ENCODE assay signal across 10 cellular contexts in the genomic region with DNA sequence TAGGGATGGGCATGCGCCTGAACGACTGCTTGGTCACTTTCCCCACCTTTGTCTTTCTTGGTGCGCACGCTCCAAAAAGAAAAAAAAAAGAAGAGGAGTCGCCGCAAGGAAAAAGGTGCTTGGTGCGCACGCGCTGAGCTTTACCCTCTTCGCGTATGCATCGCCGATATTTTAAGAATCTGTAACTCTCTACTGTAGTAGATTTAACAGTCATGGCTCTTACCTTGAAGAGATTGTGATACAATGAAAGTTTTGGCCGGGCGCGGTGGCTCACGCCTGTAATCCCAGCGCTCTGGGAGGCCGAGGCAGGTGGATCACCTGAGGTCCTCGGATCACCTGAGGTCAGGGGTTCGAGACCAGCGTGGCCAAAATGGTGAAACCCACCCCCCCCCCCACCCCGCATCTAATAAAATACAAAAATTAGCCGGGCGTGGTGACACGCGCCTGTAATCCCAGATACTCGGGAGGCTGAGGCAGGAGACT. TPM values are rescaled to one million over a fixed set of nuclear protein-coding genes. Genes with fewer than 3 reads are reported as not detected.
DNase-seq lines count a peak whose midpoint lies in the region; ATAC-seq and TF ChIP-seq lines count a peak whose summit lies in the region.
"Had no signal": no experiment of that assay in that cellular context is flagged by ENCODE, and none has a peak within 500 bp of the region (broad histone marks: within the 10 kb centered on the region; RNA-seq: fewer than 3 reads in every experiment).

No MANE protein-coding gene starts in this region.

- DNase-seq in MG63: no peak
- no peak for DNase-seq in dorsolateral prefrontal cortex
- DNase-seq in left lobe of liver (ENCODE audit: low spot score): no peak
- no peak for DNase-seq in LoVo (ENCODE audit: low spot score)
- no peak for DNase-seq in mucosa of gallbladder (ENCODE audit: low spot score)

- no peaks in the 10 kb centered on the region for H4K20me1 ChIP-seq in neural cell (ENCODE audit: insufficient read depth)

- no peak overlapping the region for H2AFZ ChIP-seq in neural cell (ENCODE audit: low read depth, low read length)

- intact Hi-C loops in dorsolateral prefrontal cortex (cut with DNase I): loop anchor here in 1 of 2 donors (1.0 to 2.0 kb wide), 3 partner anchors 12 to 72 kb away; partner anchors contain the start of genes SAT2 and TP53

- no peak for ATAC-seq in left lobe of liver
- no peak for ATAC-seq in HG03460 (IDR thresholded peaks at IDR 0.05; ENCODE audit: unreplicated experiment)

- H3K9ac ChIP-seq in neural cell (ENCODE audit: low read length): peak overlapping the region; percentile 61

- peak overlapping the region; percentile 69 for H3K4me3 ChIP-seq in MG63
- H3K4me3 ChIP-seq in dorsolateral prefrontal cortex: peak overlapping the region; percentile 40 to 97 (median 84)
- peak overlapping the region; percentile 64 for H3K4me3 ChIP-seq in neural cell (ENCODE audit: low read length)

- H3K27ac ChIP-seq in C4-2B: peak overlapping the region; percentile 70
- H3K27ac ChIP-seq in dorsolateral prefrontal cortex: peak overlapping the region; percentile 48 to 98 (median 92)
- peak overlapping the region; percentile 76 for H3K27ac ChIP-seq in neural cell (ENCODE audit: low read length)

- H3K36me3 ChIP-seq in MG63 (0 out of 2 replicates have a peak, but pooled peaks cover 7% of the 10 kb centered on the region), neural cell (ENCODE audit: insufficient read depth, low read length) (no peaks in the 10 kb centered on the region)

- peaks cover 40% of the 10 kb centered on the region for H3K79me2 ChIP-seq in neural cell (replicated peaks; ENCODE audit: insufficient read depth, low read length)

- no peak for TF ChIP-seq EP300 in neural cell (conservative IDR thresholded peaks at IDR 0.05; ENCODE audit: poor library complexity, severe bottlenecking)

- H3F3A ChIP-seq in neural cell (ENCODE audit: insufficient read depth, low read length, poor library complexity, severe bottlenecking): no peaks in the 10 kb centered on the region

- H3K4me2 ChIP-seq in neural cell (ENCODE audit: low read length): no peak overlapping the region

- TF ChIP-seq CTCF in C4-2B (conservative IDR thresholded peaks at IDR 0.05): no peak
- TF ChIP-seq CTCF in dorsolateral prefrontal cortex (IDR thresholded peaks at IDR 0.05 in 54 of 56, conservative IDR thresholded peaks at IDR 0.05 in 2 of 56; ENCODE audit: low read depth in 1 of 56, partially characterized antibody in 56 of 56): peak in 1 of 56 donors; percentile 14
- TF ChIP-seq CTCF in neural cell (IDR thresholded peaks at IDR 0.05; ENCODE audit: poor library complexity, severe bottlenecking): no peak

- H3K9me3 ChIP-seq in MG63 (no peaks in the 10 kb centered on the region), neural cell (ENCODE audit: low read length) (no peaks in the 10 kb centered on the region)

- H3K9me2 ChIP-seq in neural cell (ENCODE audit: insufficient read depth, low read length): no peaks in the 10 kb centered on the region

- H3K27me3 ChIP-seq in MG63: no peaks in the 10 kb centered on the region
- H3K27me3 ChIP-seq in dorsolateral prefrontal cortex: no peaks in the 10 kb centered on the region
- no peaks in the 10 kb centered on the region for H3K27me3 ChIP-seq in neural cell (ENCODE audit: insufficient read depth, low read depth, low read length)

- no peak for TF ChIP-seq RAD21 in neural cell (conservative IDR thresholded peaks at IDR 0.05)

TF ChIP-seq in neural cell, 6 proteins besides CTCF, POLR2A, EP300 and RAD21:
- TF ChIP-seq MXI1 (conservative IDR thresholded peaks at IDR 0.05; ENCODE audit: poor library complexity, severe bottlenecking) (no peak), POLR2AphosphoS5 (IDR thresholded peaks at IDR 0.05) (no peak), TAF1 (IDR thresholded peaks at IDR 0.05; ENCODE audit: low read depth) (no peak), SMC3 (conservative IDR thresholded peaks at IDR 0.05; ENCODE audit: poor library complexity) (no peak), EZH2 (IDR thresholded peaks at IDR 0.05; ENCODE audit: borderline replicate concordance, insufficient read depth, low read length, poor library complexity, severe bottlenecking) (no peak), REST (IDR thresholded peaks at IDR 0.05; ENCODE audit: borderline replicate concordance) (no peak)

RNA-seq across cellular contexts. Expression of gene FXR2, which starts 0.6 kb away (rescaled TPM):
- total RNA-seq in MG63 (2014; rRNA removed; shearing (Covaris generic); ENCODE audit: low replicate concordance): 26.8 and 49.5 TPM in 2 replicates
- total RNA-seq in dorsolateral prefrontal cortex (100 to 1,000 TPM in 1 of 120 experiments, 10 to 100 TPM in 119; 53.1 to 114 (median 73.7) TPM), left lobe of liver (19.0 TPM), mucosa of gallbladder (39.3 TPM)
- polyA plus RNA-seq in neural cell: 118 and 130 TPM in 2 replicates
- polyA minus RNA-seq in neural cell: 104 and 127 TPM in 2 replicates

RNA-seq across cellular contexts. Expression of gene SAT2, which starts 12.3 kb away (rescaled TPM):
- total RNA-seq in MG63 (2014; rRNA removed; shearing (Covaris generic); ENCODE audit: low replicate concordance): 16.0 and 20.1 TPM in 2 replicates
- 100 to 1,000 TPM in 60 of 120 experiments, 10 to 100 TPM in 60; 72.5 to 143 (median 99.8) TPM for total RNA-seq in dorsolateral prefrontal cortex
- polyA plus RNA-seq in neural cell: 303 and 330 TPM in 2 replicates
- 44.3 and 48.7 TPM in 2 replicates for polyA minus RNA-seq in neural cell
- total RNA-seq in left lobe of liver: 100 TPM
- 120 TPM for total RNA-seq in mucosa of gallbladder

RNA-seq across cellular contexts. Expression of gene SHBG, which starts 14.6 kb away (rescaled TPM):
- not detected in 2 replicates for total RNA-seq in MG63 (2014; rRNA removed; shearing (Covaris generic); ENCODE audit: low replicate concordance)
- 1 to 10 TPM in 88 of 120 experiments, under 1 TPM in 20, not detected in 12; 0.47 to 5.3 (median 1.5) TPM for total RNA-seq in dorsolateral prefrontal cortex
- 0.90 and 3.2 TPM in 2 replicates for polyA plus RNA-seq in neural cell
- 0.81 TPM in 1 of 2 replicates, not detected in the other for polyA minus RNA-seq in neural cell
- 4.6 TPM for total RNA-seq in left lobe of liver
- total RNA-seq in mucosa of gallbladder: 0.89 TPM
- total RNA-seq: RPMI7951 had no signal

RNA-seq across cellular contexts. Expression of gene SOX15, which starts 25.4 kb away (rescaled TPM):
- total RNA-seq in MG63 (2014; rRNA removed; shearing (Covaris generic); ENCODE audit: low replicate concordance): 0.23 TPM in 1 of 2 replicates, not detected in the other
- total RNA-seq in dorsolateral prefrontal cortex: 10 to 100 TPM in 27 of 120 experiments, 1 to 10 TPM in 93; 3.6 to 16.6 (median 8.0) TPM
- 0.47 and 1.5 TPM in 2 replicates for polyA plus RNA-seq in neural cell
- polyA minus RNA-seq in neural cell: not detected in 2 replicates
- 0.20 TPM for total RNA-seq in left lobe of liver
- total RNA-seq in mucosa of gallbladder: 3.1 TPM
- total RNA-seq: mesenteric fat pad, RPMI7951 had no signal

RNA-seq across cellular contexts. Expression of gene MPDU1, which starts 31.7 kb away (rescaled TPM):
- 96.0 and 121 TPM in 2 replicates for total RNA-seq in MG63 (2014; rRNA removed; shearing (Covaris generic); ENCODE audit: low replicate concordance)
- total RNA-seq in dorsolateral prefrontal cortex (10 to 100 TPM; 25.1 to 53.7 (median 34.4) TPM), left lobe of liver (49.4 TPM), mucosa of gallbladder (76.4 TPM)
- 110 and 118 TPM in 2 replicates for polyA plus RNA-seq in neural cell
- polyA minus RNA-seq in neural cell: 39.7 and 43.1 TPM in 2 replicates
